ENCODE assay signal across 3 cellular contexts in genomic region chr16:16249621-16250330, GRCh38. TPM values are rescaled to one million over a fixed set of nuclear protein-coding genes. Genes with fewer than 3 reads are reported as not detected.
"Had no signal": no experiment of that assay in that cellular context is flagged by ENCODE, and none has a peak within 500 bp of the region (broad histone marks: within the 10 kb centered on the region; RNA-seq: fewer than 3 reads in every experiment).

No MANE protein-coding gene starts in this region.

RNA-seq across cellular contexts. Expression of gene ABCC6, which starts 26.5 kb away (rescaled TPM):
- total RNA-seq: OCI-LY7, SJSA1 had no signal
- polyA plus RNA-seq: IgD-negative memory B cell had no signal
